Comparison of ENCODE assay signal across 8 cellular contexts in the genomic region with DNA sequence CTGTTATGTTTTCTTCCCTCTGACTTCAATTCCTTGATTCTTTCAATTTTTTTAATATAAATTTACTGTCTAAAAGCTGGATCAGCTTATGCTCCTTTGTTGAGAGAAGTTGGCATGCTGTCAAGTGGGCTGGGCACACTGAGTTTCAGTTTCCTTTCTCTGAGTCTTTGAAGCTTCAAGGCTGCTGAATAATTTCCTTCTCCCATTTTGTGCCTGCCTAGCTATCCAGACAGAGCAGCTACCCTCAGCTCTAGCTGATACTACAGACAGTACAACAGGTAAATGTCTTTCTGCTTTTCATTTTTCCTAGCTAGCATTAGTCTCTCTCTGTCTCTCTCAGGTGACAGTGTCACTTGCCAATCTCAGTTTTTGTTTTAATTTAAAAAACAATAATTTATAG. TPM values are rescaled to one million over a fixed set of nuclear protein-coding genes. Genes with fewer than 3 reads are reported as not detected.
DNase-seq lines count a peak whose midpoint lies in the region; ATAC-seq and TF ChIP-seq lines count a peak whose summit lies in the region.

TSS of gene IFI44 (plus strand) at position 204 of the 400 bp plus-strand sequence. CDS start 365 bp downstream, outside the sequence.

- peak within 1 kb of the TSS; percentile 72 for H3K4me3 Mint-ChIP-seq in stimulated activated effector memory CD8-positive, alpha-beta T cell treated with anti-CD3 and anti-CD28 coated beads, Interleukin-12 subunit alpha, Interleukin-12 subunit beta, amount 100 ng/mL, for 72 hours
- H3K4me3 Mint-ChIP-seq in GM23338 = no peak within 1 kb of the TSS

- H3K79me2 ChIP-seq in GM23338 (replicated peaks; ENCODE audit: insufficient read depth) = no peaks in the 10 kb centered on the region

- H3K27ac Mint-ChIP-seq in stimulated activated effector memory CD8-positive, alpha-beta T cell treated with anti-CD3 and anti-CD28 coated beads, Interleukin-12 subunit alpha, Interleukin-12 subunit beta, amount 100 ng/mL, for 72 hours = peak within 1 kb of the TSS; percentile 84
- no peak within 1 kb of the TSS for H3K27ac Mint-ChIP-seq in GM23338

- H3K36me3 Mint-ChIP-seq in stimulated activated effector memory CD8-positive, alpha-beta T cell treated with anti-CD3 and anti-CD28 coated beads, Interleukin-12 subunit alpha, Interleukin-12 subunit beta, amount 100 ng/mL, for 72 hours = peaks cover 1% of the 10 kb centered on the region
- H3K36me3 Mint-ChIP-seq in GM23338 (ENCODE audit: low read depth) = peaks cover 7% of the 10 kb centered on the region; the same call in 2 of the 3 replicates

- H3K27ac ChIP-seq in GM23338 (ENCODE audit: low read depth) = no peak within 1 kb of the TSS

- H3K4me1 Mint-ChIP-seq in stimulated activated effector memory CD8-positive, alpha-beta T cell treated with anti-CD3 and anti-CD28 coated beads, Interleukin-12 subunit alpha, Interleukin-12 subunit beta, amount 100 ng/mL, for 72 hours = peaks cover 29% of the 10 kb centered on the region
- H3K4me1 Mint-ChIP-seq in GM23338 = no peaks in the 10 kb centered on the region

- ATAC-seq in GM21737 (IDR thresholded peaks at IDR 0.05; ENCODE audit: unreplicated experiment) = peak; percentile 83
- ATAC-seq in stimulated activated effector memory CD8-positive, alpha-beta T cell treated with anti-CD3 and anti-CD28 coated beads, Interleukin-12 subunit alpha, Interleukin-12 subunit beta, amount 100 ng/mL, for 72 hours = peak; percentile 91
- no peak for ATAC-seq in GM23338

- peaks cover 15% of the 10 kb centered on the region for H3K9me3 Mint-ChIP-seq in stimulated activated effector memory CD8-positive, alpha-beta T cell treated with anti-CD3 and anti-CD28 coated beads, Interleukin-12 subunit alpha, Interleukin-12 subunit beta, amount 100 ng/mL, for 72 hours
- peaks cover 28% of the 10 kb centered on the region for H3K9me3 Mint-ChIP-seq in GM23338

- TF ChIP-seq CTCF in GM23338 (conservative IDR thresholded peaks at IDR 0.05; ENCODE audit: low read depth in 2 of 2) = no peak

- H3K27me3 ChIP-seq in mucosa of stomach (ENCODE audit: control insufficient read depth, insufficient read depth, low read length) (no peaks in the 10 kb centered on the region), GM23338 (ENCODE audit: insufficient read depth) (peaks cover 6% of the 10 kb centered on the region; the same call in 1 of the 2 replicates)

- H3K4me1 ChIP-seq in mucosa of stomach (ENCODE audit: control insufficient read depth, insufficient read depth, low read length) (peaks cover 3% of the 10 kb centered on the region), GM23338 (ENCODE audit: insufficient read depth) (no peaks in the 10 kb centered on the region)

- no peaks in the 10 kb centered on the region for H4K20me1 ChIP-seq in GM23338 (replicated peaks; ENCODE audit: insufficient read depth)

- no peak within 1 kb of the TSS for H3K4me3 ChIP-seq in mucosa of stomach (ENCODE audit: low read length)
- no peak within 1 kb of the TSS for H3K4me3 ChIP-seq in GM23338

- peak within 1 kb of the TSS; percentile 56 for H3K9ac ChIP-seq in mucosa of stomach (ENCODE audit: low read length)

- H3K9me2 ChIP-seq in GM23338 (ENCODE audit: insufficient read depth) = no peaks in the 10 kb centered on the region

- peaks cover 2% of the 10 kb centered on the region for H3K27me3 Mint-ChIP-seq in GM23338 (ENCODE audit: insufficient read depth, low read depth, poor library complexity)

- no peak within 1 kb of the TSS for H3K4me2 ChIP-seq in GM23338

- no peaks in the 10 kb centered on the region for H3K36me3 ChIP-seq in mucosa of stomach (ENCODE audit: control insufficient read depth, insufficient read depth, low read length)
- H3K36me3 ChIP-seq in GM23338 (ENCODE audit: insufficient read depth) = no peaks in the 10 kb centered on the region

- H2AFZ ChIP-seq in GM23338 = no peak within 1 kb of the TSS

- H3F3A ChIP-seq in GM23338 (replicated peaks; ENCODE audit: low read depth) = no peaks in the 10 kb centered on the region

- peak; percentile 95 for DNase-seq in ELR (ENCODE audit: low read depth)
- DNase-seq in M059J (ENCODE audit: low read depth) = peak; percentile 95
- DNase-seq in activated CD4-positive, alpha-beta T cell treated with anti-CD3 and anti-CD28 coated beads, Interleukin-2, amount 50 U/mL, for 48 hours = peak; percentile 70 to 81
- DNase-seq in effector CD4-positive, alpha-beta T cell = peak; percentile 65
- peak in 1 of 2 donors; percentile 62 for DNase-seq in stimulated activated effector memory CD8-positive, alpha-beta T cell treated with anti-CD3 and anti-CD28 coated beads, Interleukin-12 subunit alpha, Interleukin-12 subunit beta, amount 100 ng/mL, for 72 hours (ENCODE audit: low spot score in 2 of 2)
- DNase-seq in GM23338 (ENCODE audit: low spot score) = no peak

- no peaks in the 10 kb centered on the region for H3K9me3 ChIP-seq in mucosa of stomach (ENCODE audit: control insufficient read depth, low read length)

TF ChIP-seq in GM23338, 12 proteins besides CTCF, POLR2A, EP300 and RAD21 (continues in another document):
- TF ChIP-seq, protein P1, sequence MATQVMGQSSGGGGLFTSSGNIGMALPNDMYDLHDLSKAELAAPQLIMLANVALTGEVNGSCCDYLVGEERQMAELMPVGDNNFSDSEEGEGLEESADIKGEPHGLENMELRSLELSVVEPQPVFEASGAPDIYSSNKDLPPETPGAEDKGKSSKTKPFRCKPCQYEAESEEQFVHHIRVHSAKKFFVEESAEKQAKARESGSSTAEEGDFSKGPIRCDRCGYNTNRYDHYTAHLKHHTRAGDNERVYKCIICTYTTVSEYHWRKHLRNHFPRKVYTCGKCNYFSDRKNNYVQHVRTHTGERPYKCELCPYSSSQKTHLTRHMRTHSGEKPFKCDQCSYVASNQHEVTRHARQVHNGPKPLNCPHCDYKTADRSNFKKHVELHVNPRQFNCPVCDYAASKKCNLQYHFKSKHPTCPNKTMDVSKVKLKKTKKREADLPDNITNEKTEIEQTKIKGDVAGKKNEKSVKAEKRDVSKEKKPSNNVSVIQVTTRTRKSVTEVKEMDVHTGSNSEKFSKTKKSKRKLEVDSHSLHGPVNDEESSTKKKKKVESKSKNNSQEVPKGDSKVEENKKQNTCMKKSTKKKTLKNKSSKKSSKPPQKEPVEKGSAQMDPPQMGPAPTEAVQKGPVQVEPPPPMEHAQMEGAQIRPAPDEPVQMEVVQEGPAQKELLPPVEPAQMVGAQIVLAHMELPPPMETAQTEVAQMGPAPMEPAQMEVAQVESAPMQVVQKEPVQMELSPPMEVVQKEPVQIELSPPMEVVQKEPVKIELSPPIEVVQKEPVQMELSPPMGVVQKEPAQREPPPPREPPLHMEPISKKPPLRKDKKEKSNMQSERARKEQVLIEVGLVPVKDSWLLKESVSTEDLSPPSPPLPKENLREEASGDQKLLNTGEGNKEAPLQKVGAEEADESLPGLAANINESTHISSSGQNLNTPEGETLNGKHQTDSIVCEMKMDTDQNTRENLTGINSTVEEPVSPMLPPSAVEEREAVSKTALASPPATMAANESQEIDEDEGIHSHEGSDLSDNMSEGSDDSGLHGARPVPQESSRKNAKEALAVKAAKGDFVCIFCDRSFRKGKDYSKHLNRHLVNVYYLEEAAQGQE (IDR thresholded peaks at IDR 0.05; ENCODE audit: unreplicated experiment) = no peak
- TF ChIP-seq ETS1 (IDR thresholded peaks at IDR 0.05) (no peak), NANOG (IDR thresholded peaks at IDR 0.05; ENCODE audit: borderline replicate concordance) (no peak), POLR2AphosphoS5 (IDR thresholded peaks at IDR 0.05; ENCODE audit: low read depth) (no peak), EZH2 (IDR thresholded peaks at IDR 0.05; ENCODE audit: low read depth, unreplicated experiment) (no peak), ZNF331 (CRISPR knock-in tag; IDR thresholded peaks at IDR 0.05; ENCODE audit: low read depth) (no peak), JUNB (IDR thresholded peaks at IDR 0.05; ENCODE audit: unreplicated experiment) (no peak), STAT1 (IDR thresholded peaks at IDR 0.05; ENCODE audit: unreplicated experiment) (no peak)

RNA-seq across cellular contexts. Expression of gene IFI44, which starts in this region (rescaled TPM):
- total RNA-seq in M059J (2014; rRNA removed; shearing (Covaris generic)) = 536 and 601 TPM in 2 replicates
- total RNA-seq in GM23338 (2014; rRNA removed; shearing (Covaris generic)) = not detected in 2 replicates
- polyA plus RNA-seq in GM23338 (2016; fragmentation: Nextera tagmentation; extraction: Ambion mirVana) = not detected in 2 replicates

Comparison
In these comparisons a context has a peak if more than half of its experiments do, and no peak if none do; other contexts are left out.
1. RNA of gene IFI44 (total RNA-seq): 536 to 601 TPM in M059J; not detected in GM23338; every median in the first group is over 100 times any median in the second.